ENCODE assay signal across 8 cellular contexts in genomic region chr1:25771246-25772114, GRCh38. TPM values are rescaled to one million over a fixed set of nuclear protein-coding genes. Genes with fewer than 3 reads are reported as not detected.
A peak's percentile ranks its signal among the peaks of the same experiment; 100 is the strongest.
DNase-seq lines count a peak whose midpoint lies in the region; ATAC-seq and TF ChIP-seq lines count a peak whose summit lies in the region.

No MANE protein-coding gene starts in this region.

- no peak for TF ChIP-seq POLR2A in vagina (IDR thresholded peaks at IDR 0.05)

- no peaks in the 10 kb centered on the region for H3K36me3 ChIP-seq in vagina

- no peak for ATAC-seq in GM18907 (IDR thresholded peaks at IDR 0.05; ENCODE audit: unreplicated experiment)

- H3K9me3 ChIP-seq in vagina, result no peaks in the 10 kb centered on the region

- H3K4me3 Mint-ChIP-seq in mesothelial cell of epicardium, result peak overlapping the region; percentile 9

- intact Hi-C loops in vagina (cut with DNase I), result no loop called here

- no peaks in the 10 kb centered on the region for H3K9me3 Mint-ChIP-seq in mesothelial cell of epicardium

- TF ChIP-seq CTCF in mesothelial cell of epicardium (IDR thresholded peaks at IDR 0.05; ENCODE audit: unreplicated experiment), result no peak
- TF ChIP-seq CTCF in vagina (IDR thresholded peaks at IDR 0.05), result no peak

- no peaks in the 10 kb centered on the region for H3K36me3 Mint-ChIP-seq in mesothelial cell of epicardium

- no peak overlapping the region for H3K27ac ChIP-seq in vagina

- no peak overlapping the region for H3K4me3 ChIP-seq in vagina

- H3K27me3 Mint-ChIP-seq in mesothelial cell of epicardium (ENCODE audit: low read depth), result peaks cover 49% of the 10 kb centered on the region

- H3K4me1 ChIP-seq in vagina, result peaks cover 37% of the 10 kb centered on the region

- H3K27ac Mint-ChIP-seq in mesothelial cell of epicardium, result peak overlapping the region; percentile 7

- DNase-seq in DMS 273 treated with DMSO at 0.1 percent for 48 hours (lab: John Stamatoyannopoulos, UW), result peak; percentile 81
- peak; percentile 46 for DNase-seq in NCI-H1694 treated with DMSO at 0.1 percent for 48 hours (lab: John Stamatoyannopoulos, UW)
- DNase-seq in amniotic epithelial cell (ENCODE audit: low read depth), result peak; percentile 26
- peak in 1 of 2 experiments; percentile 53 for DNase-seq in mesothelial cell of epicardium (ENCODE audit: low spot score in 2 of 2, unreplicated experiment in 2 of 2)
- DNase-seq in H4 (ENCODE audit: low spot score), result no peak
- no peak for DNase-seq in vagina (ENCODE audit: extremely low spot score in 2 of 2)
- no peak for DNase-seq in activated effector memory CD4-positive, alpha-beta T cell treated with anti-CD3 and anti-CD28 coated beads, Interleukin-2, amount 50 U/mL, for 16 hours

- no peaks in the 10 kb centered on the region for H3K27me3 ChIP-seq in vagina

- peaks cover 54% of the 10 kb centered on the region for H3K4me1 Mint-ChIP-seq in mesothelial cell of epicardium

RNA-seq across cellular contexts. Expression of gene SELENON, which starts 28.5 kb away (rescaled TPM):
- total RNA-seq in mesothelial cell of epicardium (71.6 to 74.1 TPM (median 72.8 TPM) in 3 replicates), vagina (39.0 TPM)
- 27.7 and 32.1 TPM in 2 replicates for total RNA-seq in H4 (2014; rRNA removed; shearing (Covaris generic))

RNA-seq across cellular contexts. Expression of gene MTFR1L, which starts 48.3 kb away (rescaled TPM):
- total RNA-seq in mesothelial cell of epicardium (74.3 to 76.6 TPM (median 74.7 TPM) in 3 replicates), vagina (55.7 TPM)
- total RNA-seq in H4 (2014; rRNA removed; shearing (Covaris generic)), result 24.4 and 31.7 TPM in 2 replicates

Comparison
In these comparisons a context has a peak if more than half of its experiments do, and no peak if none do; other contexts are left out.
1. DNase-seq: peak in DMS 273 treated with DMSO at 0.1 percent for 48 hours (single experiment), NCI-H1694 treated with DMSO at 0.1 percent for 48 hours (single experiment) and amniotic epithelial cell (single experiment); none in H4 (single experiment), vagina (0 of 2) and activated effector memory CD4-positive, alpha-beta T cell treated with anti-CD3 and anti-CD28 coated beads, Interleukin-2, amount 50 U/mL, for 16 hours (single experiment).